In the genomic region with DNA sequence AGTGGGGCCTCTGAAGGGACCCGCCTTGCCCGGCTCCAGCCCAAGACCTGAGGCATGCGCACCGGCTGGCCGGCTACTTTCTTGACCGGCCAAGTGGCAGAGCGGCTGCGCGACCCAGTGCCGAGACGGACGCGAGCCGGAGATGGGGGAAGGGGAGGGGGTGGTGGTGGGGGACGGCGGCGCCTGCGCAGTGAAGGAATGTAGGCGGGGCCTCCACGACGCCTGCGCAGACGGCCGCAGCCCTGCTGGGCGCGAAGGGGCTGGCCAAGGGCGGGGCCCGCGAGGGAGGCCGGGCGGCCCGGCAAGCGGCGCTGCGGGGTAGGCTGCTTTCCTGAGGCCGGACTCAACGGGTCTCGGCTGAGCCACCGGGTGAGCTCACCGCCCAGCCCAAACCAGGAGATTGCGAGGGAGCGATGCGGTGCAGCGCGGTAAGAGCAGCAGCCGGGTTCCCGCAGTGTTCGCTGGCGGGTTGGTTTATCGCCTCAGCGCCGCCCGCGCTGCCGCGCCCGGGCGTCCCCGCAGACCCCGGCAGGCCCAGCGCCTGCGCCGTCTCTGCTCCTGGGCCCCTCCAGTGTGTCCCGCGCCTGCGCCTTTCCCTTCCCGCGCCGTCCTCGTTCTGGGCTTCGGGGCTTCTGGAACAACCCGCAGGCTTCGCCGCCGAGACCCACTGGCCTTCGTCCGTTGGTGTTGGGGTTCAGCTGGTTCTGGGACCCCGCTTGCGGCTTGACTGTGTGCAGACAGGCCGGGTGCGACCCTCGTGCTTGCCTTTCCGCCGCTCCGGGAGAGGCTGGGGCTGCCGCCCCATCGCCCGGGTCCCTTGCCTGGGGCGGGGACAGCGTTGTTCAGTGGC, we compare ENCODE assay signal across 8 cellular contexts. TPM values are rescaled to one million over a fixed set of nuclear protein-coding genes. Genes with fewer than 3 reads are reported as not detected.
DNase-seq lines count a peak whose midpoint lies in the region; ATAC-seq, FAIRE-seq and TF ChIP-seq lines count a peak whose summit lies in the region.

TSS of gene SPECC1L (plus strand) at position 276 of the 850 bp plus-strand sequence. CDS start 31,401 bp downstream, outside the sequence.

- peak within 1 kb of the TSS; percentile 99 for H3K4me3 ChIP-seq in astrocyte (ENCODE audit: insufficient read depth, low read depth, low read length)

- TF ChIP-seq POLR2A in GM18505 (IDR thresholded peaks at IDR 0.05; ENCODE audit: borderline replicate concordance, extremely low read depth, insufficient read depth, insufficient read length): peak; percentile 98

- peaks cover 10% of the 10 kb centered on the region for H3K4me1 ChIP-seq in astrocyte (ENCODE audit: insufficient read depth, low read length)

- H4K20me1 ChIP-seq in astrocyte (ENCODE audit: insufficient read depth, low read length): peaks cover 36% of the 10 kb centered on the region

- DNase-seq in NCI-H2029 treated with DMSO at 0.1 percent for 48 hours (lab: John Stamatoyannopoulos, UW) (peak; percentile 47), T-helper 22 cell (ENCODE audit: low read depth) (peak; percentile 81), astrocyte (ENCODE audit: low read depth) (peak; percentile 71), hepatic stellate cell (ENCODE audit: low spot score) (peak; percentile 97), retina (peak; percentile 99)

- no peaks in the 10 kb centered on the region for H3K9me3 ChIP-seq in astrocyte (ENCODE audit: insufficient read depth, low read depth, low read length)

- TF ChIP-seq CTCF in astrocyte (IDR thresholded peaks at IDR 0.05; ENCODE audit: insufficient read depth, low read depth, low read length): no peak

- peaks cover 47% of the 10 kb centered on the region for H3K79me2 ChIP-seq in astrocyte (ENCODE audit: insufficient read depth, low read length)

- peaks cover 15% of the 10 kb centered on the region for H3K4me1 Mint-ChIP-seq in astrocyte (ENCODE audit: low read depth, unreplicated experiment)

- H3K4me2 ChIP-seq in astrocyte (ENCODE audit: low read length): peak within 1 kb of the TSS; percentile 100

- H3K4me3 Mint-ChIP-seq in astrocyte (ENCODE audit: unreplicated experiment): peak within 1 kb of the TSS; percentile 86

- no peaks in the 10 kb centered on the region for H3K36me3 ChIP-seq in astrocyte (ENCODE audit: insufficient read depth, low read length)

- H3K9me3 Mint-ChIP-seq in astrocyte (ENCODE audit: unreplicated experiment): no peaks in the 10 kb centered on the region

- peak within 1 kb of the TSS; percentile 98 for H3K9ac ChIP-seq in astrocyte (ENCODE audit: low read length)

- no peaks in the 10 kb centered on the region for H3K27me3 ChIP-seq in astrocyte (ENCODE audit: insufficient read depth, low read length)

- H3K27ac ChIP-seq in astrocyte (ENCODE audit: low read depth, low read length): peak within 1 kb of the TSS; percentile 93

- no peak for FAIRE-seq in astrocyte (lab: Jason Lieb, UNC)

- H3K36me3 Mint-ChIP-seq in astrocyte (ENCODE audit: low read depth, unreplicated experiment): no peaks in the 10 kb centered on the region

- H3K27me3 Mint-ChIP-seq in astrocyte (ENCODE audit: low read depth, unreplicated experiment): no peaks in the 10 kb centered on the region

- peak within 1 kb of the TSS; percentile 97 for H2AFZ ChIP-seq in astrocyte (ENCODE audit: low read depth, low read length)

- ATAC-seq in GM18505 (IDR thresholded peaks at IDR 0.05; ENCODE audit: unreplicated experiment) (peak; percentile 83), HG02973 (IDR thresholded peaks at IDR 0.05; ENCODE audit: unreplicated experiment) (peak; percentile 77), GM18519 (IDR thresholded peaks at IDR 0.05; ENCODE audit: low FRiP score, unreplicated experiment) (no peak)

- peak within 1 kb of the TSS; percentile 89 for H3K27ac Mint-ChIP-seq in astrocyte (ENCODE audit: unreplicated experiment)

RNA-seq across cellular contexts. Expression of gene SPECC1L, which starts in this region (rescaled TPM):
- total RNA-seq in astrocyte: 64.8 and 69.2 TPM in 2 replicates

Comparison
In these comparisons a context has a peak if more than half of its experiments do, and no peak if none do; other contexts are left out.
1. DNase-seq: peak in every context shown above with its lines; median percentile 99 in retina; 97 in hepatic stellate cell; 81 in T-helper 22 cell; 71 in astrocyte; 47 in NCI-H2029 treated with DMSO at 0.1 percent for 48 hours.